8 cellular contexts compared by ENCODE assay signal in the genomic region with DNA sequence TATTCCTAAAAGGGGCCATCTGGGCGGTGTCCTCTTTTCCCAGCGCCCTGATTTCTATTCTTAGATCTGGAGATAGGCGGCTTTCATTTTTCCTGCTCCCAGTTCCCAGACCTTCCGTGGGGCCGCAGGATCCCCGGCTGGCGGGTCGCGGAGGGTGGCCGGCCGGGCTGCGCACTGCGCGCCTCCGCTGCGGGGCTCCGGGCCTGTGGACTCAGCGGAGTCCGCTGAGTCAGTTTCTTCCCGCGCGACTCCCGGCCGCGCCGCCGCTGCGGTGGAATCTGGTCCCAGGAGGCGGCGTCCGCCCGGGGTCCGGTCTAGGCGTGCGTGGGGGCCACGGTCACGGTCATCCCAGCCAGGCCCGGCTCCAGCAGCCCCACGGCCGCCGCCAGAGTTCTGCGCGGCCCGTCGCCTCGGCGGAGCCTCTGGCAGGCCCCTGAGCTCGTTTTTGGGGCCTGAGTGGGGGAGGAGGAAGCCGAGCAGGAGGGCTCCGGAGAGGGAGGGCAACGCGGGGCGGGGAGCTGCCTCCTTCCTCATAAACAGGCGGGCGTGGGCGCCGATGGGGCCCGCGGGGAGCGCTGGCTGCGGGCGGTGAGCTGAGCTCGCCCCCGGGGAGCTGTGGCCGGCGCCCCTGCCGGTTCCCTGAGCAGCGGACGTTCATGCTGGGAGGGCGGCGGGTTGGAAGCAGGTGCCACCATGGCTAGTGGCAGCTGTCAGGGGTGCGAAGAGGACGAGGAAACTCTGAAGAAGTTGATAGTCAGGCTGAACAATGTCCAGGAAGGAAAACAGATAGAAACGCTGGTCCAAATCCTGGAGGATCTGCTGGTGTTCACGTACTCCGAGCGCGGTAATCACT. TPM values are rescaled to one million over a fixed set of nuclear protein-coding genes. Genes with fewer than 3 reads are reported as not detected.
DNase-seq lines count a peak whose midpoint lies in the region; ATAC-seq and TF ChIP-seq lines count a peak whose summit lies in the region.

A gene (plus strand): TSS at position 559 of the 853 bp plus-strand sequence. CDS start 135 bp downstream, at position 694.

- H3K36me3 Mint-ChIP-seq in activated T-cell treated with anti-CD3 and anti-CD28 coated beads, Interleukin-2, amount 50 U/mL, for 4 hours (ENCODE audit: insufficient read depth): no peaks in the 10 kb centered on the region
- peaks cover 5 to 7% of the 10 kb centered on the region in 2 donors for H3K36me3 Mint-ChIP-seq in naive B cell

- peak within 1 kb of the TSS; percentile 52 for H3K4me3 Mint-ChIP-seq in activated T-cell treated with anti-CD3 and anti-CD28 coated beads, Interleukin-2, amount 50 U/mL, for 4 hours
- peak within 1 kb of the TSS; percentile 85 to 97 (median 94) for H3K4me3 Mint-ChIP-seq in naive B cell

- H2AFZ ChIP-seq in fibroblast of lung (ENCODE audit: low read length): peak within 1 kb of the TSS; percentile 94

- ATAC-seq in HG02798 (IDR thresholded peaks at IDR 0.05; ENCODE audit: poor library complexity, unreplicated experiment): peak; percentile 68
- ATAC-seq in activated T-cell treated with anti-CD3 and anti-CD28 coated beads, Interleukin-2, amount 50 U/mL, for 4 hours: peak; percentile 77 to 79
- peak; percentile 81 to 82 for ATAC-seq in naive B cell (ENCODE audit: low read depth in 2 of 2)

- no peaks in the 10 kb centered on the region for H3K79me2 ChIP-seq in fibroblast of lung (ENCODE audit: control insufficient read depth, insufficient read depth, low read length)

- TF ChIP-seq POLR2A in suprapubic skin (IDR thresholded peaks at IDR 0.05): peak in 1 of 2 donors; percentile 79

- peaks cover 15% of the 10 kb centered on the region for H3K4me1 Mint-ChIP-seq in activated T-cell treated with anti-CD3 and anti-CD28 coated beads, Interleukin-2, amount 50 U/mL, for 4 hours (ENCODE audit: low read depth)
- H3K4me1 Mint-ChIP-seq in naive B cell: peaks cover 49 to 60% (median 57%) of the 10 kb centered on the region in 3 donors

- H3K27me3 Mint-ChIP-seq in activated T-cell treated with anti-CD3 and anti-CD28 coated beads, Interleukin-2, amount 50 U/mL, for 4 hours (ENCODE audit: low read depth): peaks cover 32% of the 10 kb centered on the region
- no peaks in the 10 kb centered on the region for H3K27me3 Mint-ChIP-seq in naive B cell

- no peaks in the 10 kb centered on the region for H3K27me3 ChIP-seq in fibroblast of lung (ENCODE audit: control insufficient read depth, insufficient read depth, low read length)
- no peaks in the 10 kb centered on the region for H3K27me3 ChIP-seq in suprapubic skin

- H3K9me3 ChIP-seq in fibroblast of lung (ENCODE audit: control insufficient read depth, insufficient read depth, low read depth, low read length) (no peaks in the 10 kb centered on the region), suprapubic skin (no peaks in the 10 kb centered on the region)

- no peaks in the 10 kb centered on the region for H4K20me1 ChIP-seq in fibroblast of lung (ENCODE audit: control insufficient read depth, extremely low read depth, insufficient read depth, low read length)

- under 1% methylated on average over 14 of the region's 78 CpGs for WGBS in suprapubic skin

- DNase-seq in NCI-H1694 treated with DMSO at 0.1 percent for 48 hours (lab: John Stamatoyannopoulos, UW) (peak; percentile 21), NCI-H1694 (lab: John Stamatoyannopoulos, UW) (no peak), NCI-H524 treated with DMSO at 0.1 percent for 48 hours (lab: John Stamatoyannopoulos, UW) (peak; percentile 23), fibroblast of lung (ENCODE audit: low read depth in 2 of 2) (peak; percentile 65 to 77), naive B cell (peak; percentile 94), suprapubic skin (ENCODE audit: low spot score in 2 of 2) (peak; percentile 86 to 92)
- DNase-seq in activated T-cell treated with anti-CD3 and anti-CD28 coated beads, Interleukin-2, amount 50 U/mL, for 4 hours: peak; percentile 29

- peak within 1 kb of the TSS; percentile 90 for H3K9ac ChIP-seq in fibroblast of lung (ENCODE audit: insufficient read depth, low read length)

- peak within 1 kb of the TSS; percentile 94 for H3K4me2 ChIP-seq in fibroblast of lung (ENCODE audit: extremely low read depth, insufficient read depth, low read length)

- peak within 1 kb of the TSS; percentile 66 to 84 (median 78) for H3K4me3 ChIP-seq in fibroblast of lung (replicated peaks in 1 of 4; ENCODE audit: control extremely low read depth in 1 of 4, insufficient read depth in 1 of 4, low read depth in 3 of 4, low read length in 4 of 4)
- peak within 1 kb of the TSS; percentile 61 for H3K4me3 ChIP-seq in suprapubic skin

- H3K4me1 ChIP-seq in fibroblast of lung (ENCODE audit: control insufficient read depth, extremely low read depth, insufficient read depth, low read length): peaks cover 4% of the 10 kb centered on the region
- peaks cover 31% of the 10 kb centered on the region for H3K4me1 ChIP-seq in suprapubic skin

- TF ChIP-seq CTCF in fibroblast of lung (conservative IDR thresholded peaks at IDR 0.05 in 1 of 2, IDR thresholded peaks at IDR 0.05 in 1 of 2; ENCODE audit: low read depth in 1 of 2, low read length in 2 of 2) (peak in 1 of 2 donors; percentile 2), suprapubic skin (IDR thresholded peaks at IDR 0.05) (no peak)

- TF ChIP-seq EP300 in suprapubic skin (IDR thresholded peaks at IDR 0.05): no peak

- no peaks in the 10 kb centered on the region for H3K9me3 Mint-ChIP-seq in activated T-cell treated with anti-CD3 and anti-CD28 coated beads, Interleukin-2, amount 50 U/mL, for 4 hours
- peaks cover 0 to 4% (median 0%) of the 10 kb centered on the region in 7 donors for H3K9me3 Mint-ChIP-seq in naive B cell

- H3K27ac Mint-ChIP-seq in naive B cell: peak within 1 kb of the TSS; percentile 92 to 98 (median 96)

- H3K36me3 ChIP-seq in fibroblast of lung (ENCODE audit: control insufficient read depth, insufficient read depth, low read length): no peaks in the 10 kb centered on the region
- no peaks in the 10 kb centered on the region for H3K36me3 ChIP-seq in suprapubic skin

- H3K27ac ChIP-seq in fibroblast of lung (ENCODE audit: insufficient read depth, low read length) (peak within 1 kb of the TSS; percentile 88), suprapubic skin (peak within 1 kb of the TSS; percentile 87)

RNA-seq across cellular contexts. Expression of the gene that starts here (rescaled TPM):
- total RNA-seq in activated T-cell treated with anti-CD3 and anti-CD28 coated beads, Interleukin-2, amount 50 U/mL, for 4 hours: under 1 TPM; 0.16 to 0.21 (median 0.20) TPM
- 10.8 and 14.0 TPM in 2 replicates for total RNA-seq in fibroblast of lung
- polyA plus RNA-seq in fibroblast of lung: 2.2 and 2.9 TPM in 2 replicates
- polyA plus RNA-seq in fibroblast of lung (2012): 1.7 and 2.0 TPM in 2 replicates
- 0.59 and 2.1 TPM in 2 replicates for polyA minus RNA-seq in fibroblast of lung (ENCODE audit: low replicate concordance)
- polyA plus RNA-seq in naive B cell (ENCODE audit: low read depth in 6 of 6): 10 to 100 TPM in 4 of 6 donors, 1 to 10 TPM in 2; 5.4 to 12.8 (median 10.7) TPM
- 10 to 100 TPM in 2 of 4 donors, 1 to 10 TPM in 2; 3.6 to 20.8 (median 11.1) TPM for total RNA-seq in suprapubic skin

Comparison
In these comparisons a context has a peak if more than half of its experiments do, and no peak if none do; other contexts are left out.
1. Peak in DNase-seq and ATAC-seq in activated T-cell treated with anti-CD3 and anti-CD28 coated beads, Interleukin-2, amount 50 U/mL, for 4 hours; RNA of the gene not detected or under 1 TPM.